In the genomic region with DNA sequence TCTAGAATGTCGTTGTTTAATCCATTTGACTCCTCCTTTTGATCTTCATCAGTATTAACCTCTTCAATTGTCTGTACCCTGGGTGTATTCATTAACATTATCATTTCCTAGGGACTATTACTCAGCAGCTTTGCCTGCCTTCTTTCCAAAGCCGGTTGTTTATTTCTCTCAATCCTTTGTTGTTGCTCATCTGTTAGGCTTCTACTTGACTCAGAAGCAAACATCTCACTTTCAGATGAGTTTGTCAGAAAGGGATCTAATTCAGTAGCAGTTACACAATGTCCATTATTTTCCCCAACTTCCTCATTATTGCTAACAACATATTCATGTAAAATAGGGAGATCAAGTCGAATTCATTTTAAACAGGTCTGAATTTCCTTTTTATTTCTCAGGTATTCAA, we compare ENCODE assay signal across 1 cellular context.
TF ChIP-seq lines count a peak whose summit lies in the region.

No MANE protein-coding gene starts in this region.

TF ChIP-seq in A549, 52 proteins besides CTCF, POLR2A, EP300 and RAD21:
- TF ChIP-seq ZSCAN20 (CRISPR knock-in tag; IDR thresholded peaks at IDR 0.05), result no peak
- TF ChIP-seq MYC (IDR thresholded peaks at IDR 0.05; ENCODE audit: borderline replicate concordance, low read length), result no peak
- TF ChIP-seq ESRRA (IDR thresholded peaks at IDR 0.05; ENCODE audit: borderline replicate concordance, low read length), result no peak
- TF ChIP-seq CEBPB (IDR thresholded peaks at IDR 0.05), result peak in 1 of 2 experiments; percentile 54; a peak in 1 of 4 replicates
- no peak for TF ChIP-seq NPAS2 (CRISPR knock-in tag; IDR thresholded peaks at IDR 0.05; ENCODE audit: borderline replicate concordance)
- no peak for TF ChIP-seq FOSL2 (IDR thresholded peaks at IDR 0.05)
- peak; percentile 69 for TF ChIP-seq FOSL2 (CRISPR knock-in tag; IDR thresholded peaks at IDR 0.05)
- TF ChIP-seq JUNB (IDR thresholded peaks at IDR 0.05), result peak; percentile 16; the same call in 1 of the 2 replicates
TF ChIP-seq in A549: peak in this region for 3.
